ENCODE assay signal across 8 cellular contexts in the genomic region with DNA sequence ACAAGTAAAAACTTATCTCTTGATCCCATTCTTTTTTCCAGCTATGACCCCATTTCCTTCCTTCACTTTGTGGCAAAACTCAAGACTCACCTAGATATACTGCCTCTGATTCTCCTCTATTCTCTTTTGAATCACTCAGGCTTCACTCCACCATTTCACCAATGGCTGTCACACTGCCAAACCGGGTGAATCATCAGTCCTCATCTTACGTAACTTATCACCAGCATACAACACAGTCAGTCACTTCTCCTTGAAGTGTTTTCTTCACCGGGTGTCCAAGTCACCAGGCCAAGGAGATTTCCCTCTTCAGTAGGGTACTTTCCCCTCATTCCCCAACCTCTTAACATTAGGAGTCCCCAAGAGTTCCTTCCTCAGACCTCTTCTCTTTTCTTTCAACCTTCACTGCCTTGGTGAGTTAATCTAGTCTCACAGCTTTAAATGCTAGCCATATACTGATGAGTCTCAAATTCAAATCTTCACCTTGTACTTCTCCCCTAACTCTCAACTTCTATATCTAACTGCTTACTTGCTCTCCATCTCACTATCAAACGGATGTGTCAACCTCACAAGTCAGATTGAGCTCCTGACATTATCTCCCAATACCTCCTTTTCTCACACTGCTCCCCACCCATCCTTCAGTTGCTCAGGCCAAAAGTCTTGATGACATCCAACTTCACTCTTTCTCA. TPM values are rescaled to one million over a fixed set of nuclear protein-coding genes. Genes with fewer than 3 reads are reported as not detected.
DNase-seq lines count a peak whose midpoint lies in the region; ATAC-seq and TF ChIP-seq lines count a peak whose summit lies in the region.

No MANE protein-coding gene starts in this region.

- no peak overlapping the region for H3K4ac ChIP-seq in H9 (ENCODE audit: low read depth, low read length)

- no peak overlapping the region for H2AK5ac ChIP-seq in H9 (ENCODE audit: insufficient read length, low read length)

- H4K8ac ChIP-seq in H9 (replicated peaks; ENCODE audit: insufficient read length, low read depth, low read length): no peak overlapping the region

- H3K9me3 ChIP-seq in CD8-positive, alpha-beta memory T cell (ENCODE audit: low read length): no peaks in the 10 kb centered on the region
- H3K9me3 ChIP-seq in RWPE2 (ENCODE audit: severe bottlenecking) (no peaks in the 10 kb centered on the region), sigmoid colon (no peaks in the 10 kb centered on the region), H9 (ENCODE audit: control insufficient read depth, low read depth, low read length) (no peaks in the 10 kb centered on the region)

- H3K27me3 ChIP-seq in CD8-positive, alpha-beta memory T cell (ENCODE audit: insufficient read depth, low read length, poor library complexity, severe bottlenecking): no peaks in the 10 kb centered on the region
- H3K27me3 ChIP-seq in RWPE2 (ENCODE audit: insufficient read depth, poor library complexity, severe bottlenecking) (no peaks in the 10 kb centered on the region), sigmoid colon (no peaks in the 10 kb centered on the region), H9 (ENCODE audit: insufficient read depth, low read length) (no peaks in the 10 kb centered on the region)

- no peak overlapping the region for H2BK12ac ChIP-seq in H9 (ENCODE audit: insufficient read length, low read depth, low read length)

- peaks cover 23% of the 10 kb centered on the region for H3K36me3 ChIP-seq in CD8-positive, alpha-beta memory T cell (ENCODE audit: insufficient read depth, low read length)
- peaks cover 49% of the 10 kb centered on the region for H3K36me3 ChIP-seq in RWPE2 (ENCODE audit: low read depth)
- peaks cover 0 to 34% (median 14%) of the 10 kb centered on the region in 4 donors for H3K36me3 ChIP-seq in sigmoid colon

- H3K4me1 ChIP-seq in CD8-positive, alpha-beta memory T cell (ENCODE audit: insufficient read depth, low read length): peaks cover 3% of the 10 kb centered on the region
- H3K4me1 ChIP-seq in RWPE2 (ENCODE audit: insufficient read depth, poor library complexity, severe bottlenecking) (peaks cover 14% of the 10 kb centered on the region), sigmoid colon (peaks cover 0 to 21% (median 18%) of the 10 kb centered on the region in 4 donors), H9 (ENCODE audit: insufficient read depth, low read length) (no peaks in the 10 kb centered on the region)

- peaks cover 8 to 14% (median 13%) of the 10 kb centered on the region in 3 donors for H3K4me1 Mint-ChIP-seq in CD8-positive, alpha-beta memory T cell
- H3K4me1 Mint-ChIP-seq in H9: no peaks in the 10 kb centered on the region

- peak; percentile 90 for ATAC-seq in RWPE2 (ENCODE audit: low read depth)

- POLR2A ChIA-PET in CD8-positive, alpha-beta memory T cell (lab: Charles Lee): no interaction called here

- H3K4me2 ChIP-seq in H9 (ENCODE audit: insufficient read depth, insufficient read length, low read length): no peak overlapping the region

- H2BK20ac ChIP-seq in H9 (ENCODE audit: low read depth, low read length, poor library complexity, severe bottlenecking): no peak overlapping the region

- H3K56ac ChIP-seq in H9 (ENCODE audit: insufficient read length, low read depth, low read length): no peak overlapping the region

- H3K9ac ChIP-seq in H9 (ENCODE audit: extremely low read depth, insufficient read length, low read length): no peak overlapping the region

- no peaks in the 10 kb centered on the region for H3K23me2 ChIP-seq in H9 (ENCODE audit: insufficient read length, low read depth, low read length, poor library complexity, severe bottlenecking)

- no peak overlapping the region for H2BK120ac ChIP-seq in H9 (ENCODE audit: low read depth, low read length, poor library complexity, severe bottlenecking)

- H4K91ac ChIP-seq in H9 (ENCODE audit: insufficient read length, low read depth, low read length): no peak overlapping the region

- no peaks in the 10 kb centered on the region for H3K79me1 ChIP-seq in H9 (ENCODE audit: insufficient read depth, low read depth, low read length, poor library complexity, severe bottlenecking)

- no peak overlapping the region for H3K18ac ChIP-seq in H9 (ENCODE audit: insufficient read length, low read depth, low read length)

- H2BK15ac ChIP-seq in H9 (ENCODE audit: low read depth, low read length): no peak overlapping the region

- no peak for TF ChIP-seq CTCF in RWPE2 (IDR thresholded peaks at IDR 0.05; ENCODE audit: poor library complexity, severe bottlenecking)
- TF ChIP-seq CTCF in sigmoid colon (IDR thresholded peaks at IDR 0.05): no peak
- TF ChIP-seq CTCF in H9 (conservative IDR thresholded peaks at IDR 0.05): no peak

- H3K14ac ChIP-seq in H9 (ENCODE audit: insufficient read depth, low read length): no peak overlapping the region

- intact Hi-C loops in sigmoid colon (cut with DNase I): loop anchor here (2.0 to 10.0 kb wide), 2 partner anchors 350 to 628 kb away; no protein-coding TSS in a partner anchor

- no peaks in the 10 kb centered on the region for H3K9me3 Mint-ChIP-seq in CD8-positive, alpha-beta memory T cell
- no peaks in the 10 kb centered on the region for H3K9me3 Mint-ChIP-seq in H9

- peaks cover 4 to 60% (median 15%) of the 10 kb centered on the region in 3 donors for H3K36me3 Mint-ChIP-seq in CD8-positive, alpha-beta memory T cell
- peaks cover 27 to 45% (median 41%) of the 10 kb centered on the region in 3 experiments; a peak in 6 of 7 replicates for H3K36me3 Mint-ChIP-seq in H9 (ENCODE audit: insufficient read depth in 1 of 3, low read depth in 3 of 3)

- no peak overlapping the region for H3K4me3 Mint-ChIP-seq in CD8-positive, alpha-beta memory T cell
- no peak overlapping the region for H3K4me3 Mint-ChIP-seq in H9

- H3K27ac Mint-ChIP-seq in CD8-positive, alpha-beta memory T cell: peak overlapping the region in 5 of 8 donors; percentile 2 to 54 (median 18)
- no peak overlapping the region; a peak in 1 of 7 replicates for H3K27ac Mint-ChIP-seq in H9

- CTCF ChIA-PET in CD8-positive, alpha-beta memory T cell (lab: Charles Lee): interaction anchor here (1.8 to 2.8 kb wide), 2 partner anchors 349 kb away, joined by 6 to 24 read pairs; no protein-coding TSS in a partner anchor

- H3K23ac ChIP-seq in H9 (ENCODE audit: insufficient read length, low read depth, low read length): no peak overlapping the region

- DNase-seq in CD8-positive, alpha-beta memory T cell: no peak
- DNase-seq in RWPE2 (ENCODE audit: low spot score) (no peak), fibroblast of peridontal ligament (ENCODE audit: extremely low read depth) (peak; percentile 91), sigmoid colon (peak; percentile 90), H9 (no peak), anterior cingulate cortex (lab: John Stamatoyannopoulos, UW) (no peak), nucleus accumbens (lab: John Stamatoyannopoulos, UW) (no peak)
- DNase-seq in activated CD4-positive, alpha-beta T cell treated with anti-CD3 and anti-CD28 coated beads, Interleukin-2, amount 50 U/mL, for 4 hours: no peak

- H3K27ac ChIP-seq in CD8-positive, alpha-beta memory T cell (ENCODE audit: low read depth, low read length): peak overlapping the region; percentile 6
- H3K27ac ChIP-seq in RWPE2 (ENCODE audit: poor library complexity, severe bottlenecking) (peak overlapping the region; percentile 31), sigmoid colon (peak overlapping the region; percentile 51 to 59 (median 58)), H9 (ENCODE audit: insufficient read length, low read depth, low read length) (no peak overlapping the region)

- H3T11ph ChIP-seq in H9 (ENCODE audit: low read length): no peak overlapping the region

- H4K20me1 ChIP-seq in H9 (ENCODE audit: control insufficient read depth, insufficient read depth, insufficient read length): no peaks in the 10 kb centered on the region

- H3K27me3 Mint-ChIP-seq in CD8-positive, alpha-beta memory T cell: no peaks in the 10 kb centered on the region
- H3K27me3 Mint-ChIP-seq in H9 (ENCODE audit: low read depth): no peaks in the 10 kb centered on the region

- no peak overlapping the region for H2AFZ ChIP-seq in H9 (ENCODE audit: low read length)

- no peak overlapping the region for H4K5ac ChIP-seq in H9 (ENCODE audit: insufficient read length, low read depth, low read length)

- H3K79me2 ChIP-seq in H9 (ENCODE audit: insufficient read depth, low read length): 0 out of 2 replicates have a peak, but pooled peaks cover 2% of the 10 kb centered on the region

- TF ChIP-seq POLR2A in sigmoid colon (IDR thresholded peaks at IDR 0.05): no peak

- H2BK5ac ChIP-seq in H9 (ENCODE audit: insufficient read length, low read length): no peak overlapping the region

- no peak for TF ChIP-seq EP300 in sigmoid colon (IDR thresholded peaks at IDR 0.05)

- 38 to 45% methylated on average over 4 of the region's 4 CpGs for whole genome bisulfite sequencing in sigmoid colon, 2 donors
- no CpG with 5 or more reads among the region's 4 CpGs for WGBS in H9 (ENCODE audit: extremely low coverage, insufficient read length, low lambda C conversion rate)

- no peak overlapping the region for H3K4me3 ChIP-seq in CD8-positive, alpha-beta memory T cell (ENCODE audit: low read length)
- H3K4me3 ChIP-seq in RWPE2 (ENCODE audit: severe bottlenecking) (no peak overlapping the region), sigmoid colon (no peak overlapping the region)

RNA-seq across cellular contexts. Expression of a gene that starts 6.0 kb away (rescaled TPM):
- 10 to 100 TPM; 11.0 to 11.9 TPM for total RNA-seq in CD8-positive, alpha-beta memory T cell
- polyA plus RNA-seq in CD8-positive, alpha-beta memory T cell: 12.1 TPM
- total RNA-seq in sigmoid colon (10 to 100 TPM in 1 of 4 donors, 1 to 10 TPM in 3; 6.1 to 10.0 (median 7.7) TPM), H9 (2021) (10.3 and 10.5 TPM in 2 replicates)
- 1 to 10 TPM; 1.8 to 6.9 (median 3.5) TPM for polyA plus RNA-seq in sigmoid colon

Comparison
In these comparisons a context has a peak if more than half of its experiments do, and no peak if none do; other contexts are left out.
1. DNase-seq: peak in fibroblast of peridontal ligament (single experiment) and sigmoid colon (single experiment); none in CD8-positive, alpha-beta memory T cell (0 of 5), RWPE2 (single experiment), H9 (single experiment), anterior cingulate cortex (0 of 58), nucleus accumbens (0 of 56) and activated CD4-positive, alpha-beta T cell treated with anti-CD3 and anti-CD28 coated beads, Interleukin-2, amount 50 U/mL, for 4 hours (0 of 2).
2. H3K27ac Mint-ChIP-seq: peak in CD8-positive, alpha-beta memory T cell (5 of 8); none in H9 (0 of 3).